Comparison of ENCODE assay signal across 1 cellular context in the genomic region with DNA sequence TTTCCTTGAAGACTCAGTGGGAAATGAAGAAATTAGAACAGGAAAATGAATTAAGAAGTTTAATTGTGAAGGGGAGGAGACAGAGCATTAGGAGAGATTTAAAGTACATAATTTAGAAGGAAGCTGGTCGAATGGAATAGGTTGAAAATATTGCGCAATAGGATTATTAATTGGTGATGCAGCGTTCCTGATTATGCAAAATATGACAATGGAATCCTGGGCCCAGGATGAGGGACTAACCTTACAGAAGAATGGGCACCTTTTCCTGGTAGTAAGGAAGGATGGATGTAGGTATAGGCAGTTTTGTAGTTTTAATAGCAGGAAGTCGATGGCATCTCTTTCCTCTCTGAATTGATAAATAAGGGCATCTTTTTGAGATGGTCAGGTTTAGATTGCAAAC.
TF ChIP-seq lines count a peak whose summit lies in the region.

No MANE protein-coding gene starts in this region.

TF ChIP-seq in Ishikawa, 13 proteins besides CTCF, POLR2A, EP300 and RAD21 (continued from another document):
- TF ChIP-seq, protein P1, sequence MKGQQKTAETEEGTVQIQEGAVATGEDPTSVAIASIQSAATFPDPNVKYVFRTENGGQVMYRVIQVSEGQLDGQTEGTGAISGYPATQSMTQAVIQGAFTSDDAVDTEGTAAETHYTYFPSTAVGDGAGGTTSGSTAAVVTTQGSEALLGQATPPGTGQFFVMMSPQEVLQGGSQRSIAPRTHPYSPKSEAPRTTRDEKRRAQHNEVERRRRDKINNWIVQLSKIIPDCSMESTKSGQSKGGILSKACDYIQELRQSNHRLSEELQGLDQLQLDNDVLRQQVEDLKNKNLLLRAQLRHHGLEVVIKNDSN (IDR thresholded peaks at IDR 0.05), result no peak
